8 cellular contexts compared by ENCODE assay signal in the genomic region with DNA sequence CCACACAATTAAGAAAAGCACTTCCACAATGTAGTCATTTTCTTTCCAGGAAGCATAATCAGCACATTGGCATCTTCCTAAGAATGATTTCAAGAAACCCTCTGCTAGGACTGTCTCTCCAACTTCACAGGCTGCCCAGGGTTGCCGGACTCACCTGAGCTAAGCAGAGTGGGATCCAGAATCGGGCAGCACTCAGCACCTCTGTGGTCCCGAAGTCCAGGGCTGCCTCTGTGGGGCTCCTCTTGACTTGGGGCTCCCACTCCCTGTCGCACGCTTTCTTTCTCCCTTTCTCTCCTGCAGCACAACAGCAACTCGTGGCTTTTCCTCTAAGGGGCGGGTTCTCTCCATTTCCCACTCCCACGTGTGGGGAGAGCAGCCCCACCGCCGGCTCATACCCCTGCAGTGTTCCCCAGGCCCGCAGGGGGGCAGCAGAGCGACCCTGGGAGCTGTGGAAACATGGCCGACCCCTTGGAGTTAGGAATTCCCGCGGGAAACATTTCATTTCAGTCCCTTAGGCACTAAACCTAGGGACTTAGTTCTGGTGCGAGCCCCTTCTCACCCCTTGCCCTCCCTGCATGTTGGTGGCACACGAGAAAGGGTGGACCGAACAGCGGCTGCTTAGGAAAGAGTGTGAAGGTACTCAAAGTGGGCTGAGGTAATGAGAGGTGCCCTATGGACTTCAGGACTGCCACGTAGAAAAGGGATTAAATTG.
DNase-seq lines count a peak whose midpoint lies in the region; ATAC-seq and TF ChIP-seq lines count a peak whose summit lies in the region.

A gene with protein sequence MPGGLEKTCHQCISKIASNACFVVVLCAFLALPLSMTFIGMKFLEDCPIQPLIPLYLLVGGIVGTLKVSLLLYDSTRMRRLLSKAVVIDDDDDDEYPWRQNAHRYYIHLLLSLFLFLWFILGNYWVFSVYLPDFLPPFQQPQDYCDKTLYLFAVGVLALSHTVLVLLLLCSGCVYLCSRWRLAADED (minus strand): TSS at position 316 of the 712 bp plus-strand sequence. CDS start 6,647 bp downstream, outside the sequence.

- no peaks in the 10 kb centered on the region for H3K9me3 ChIP-seq in Loucy (ENCODE audit: insufficient read depth, low read depth, low read length)
- H3K9me3 ChIP-seq in WERI-Rb-1 (ENCODE audit: severe bottlenecking): no peaks in the 10 kb centered on the region

- H3K9me2 ChIP-seq in Loucy (replicated peaks; ENCODE audit: low read depth, low read length): no peaks in the 10 kb centered on the region

- H3K79me2 ChIP-seq in Loucy (ENCODE audit: insufficient read depth, low read length): no peaks in the 10 kb centered on the region

- peak; percentile 99 for TF ChIP-seq CTCF in Loucy (conservative IDR thresholded peaks at IDR 0.05; ENCODE audit: low read length)
- peak; percentile 74 for TF ChIP-seq CTCF in WERI-Rb-1 (IDR thresholded peaks at IDR 0.05; ENCODE audit: low read depth, low read length)

- no peaks in the 10 kb centered on the region for H4K20me1 ChIP-seq in Loucy (ENCODE audit: insufficient read depth, low read length, poor library complexity, severe bottlenecking)

- DNase-seq in NK-92 treated with Interleukin-12 subunit alpha and Interleukin-12 subunit beta, amount 100 ng/mL, for 24 hours (lab: John Stamatoyannopoulos, UW): peak; percentile 16
- no peak for DNase-seq in NK-92 (lab: John Stamatoyannopoulos, UW; ENCODE audit: unreplicated experiment)
- peak; percentile 70 for DNase-seq in WERI-Rb-1
- peak; percentile 31 for DNase-seq in central memory CD4-positive, alpha-beta T cell
- DNase-seq in kidney tubule cell (ENCODE audit: low spot score): peak; percentile 62
- DNase-seq in stimulated activated CD4-positive, alpha-beta T cell treated with anti-CD3 and anti-CD28 coated beads, Interleukin-4, amount 100 ng/mL, for 1 hour: peak; percentile 63

- peak within 1 kb of the TSS; percentile 53 for H3K4me3 ChIP-seq in Loucy (ENCODE audit: low read length, poor library complexity, severe bottlenecking)
- peak within 1 kb of the TSS; percentile 37 for H3K4me3 ChIP-seq in WERI-Rb-1 (ENCODE audit: low read depth, low read length)

- H3K27me3 ChIP-seq in Loucy (ENCODE audit: insufficient read depth, low read length, poor library complexity, severe bottlenecking) (no peaks in the 10 kb centered on the region), WERI-Rb-1 (ENCODE audit: insufficient read depth, low read depth, severe bottlenecking) (no peaks in the 10 kb centered on the region)

- no peaks in the 10 kb centered on the region for H3F3A ChIP-seq in Loucy (ENCODE audit: low read depth)

- H2AFZ ChIP-seq in Loucy (ENCODE audit: low read length): peak within 1 kb of the TSS; percentile 99

- ATAC-seq in HG03469 (IDR thresholded peaks at IDR 0.05; ENCODE audit: unreplicated experiment): no peak

- peaks cover 4% of the 10 kb centered on the region for H3K4me1 ChIP-seq in Loucy (ENCODE audit: insufficient read depth, low read length, poor library complexity, severe bottlenecking)

- peak within 1 kb of the TSS; percentile 68 for H3K27ac ChIP-seq in WERI-Rb-1

- H3K9ac ChIP-seq in Loucy (ENCODE audit: low read depth, low read length, poor library complexity, severe bottlenecking): peak within 1 kb of the TSS; percentile 17

- H3K4me2 ChIP-seq in Loucy (ENCODE audit: low read depth, low read length, poor library complexity, severe bottlenecking): peak within 1 kb of the TSS; percentile 62

- H3K36me3 ChIP-seq in Loucy (ENCODE audit: insufficient read depth, low read length): no peaks in the 10 kb centered on the region
- H3K36me3 ChIP-seq in WERI-Rb-1: no peaks in the 10 kb centered on the region
